Comparison of ENCODE assay signal across 1 cellular context in genomic region chr6:159761873-159762680, GRCh38.
TF ChIP-seq lines count a peak whose summit lies in the region.

Gene ACAT2 (plus strand): TSS chr6:159762045. CDS start chr6:159762088, 43 bp downstream.

TF ChIP-seq in Ishikawa, 13 proteins besides CTCF, POLR2A, EP300 and RAD21 (continued from another document):
- no peak for TF ChIP-seq USF1 (IDR thresholded peaks at IDR 0.05)
- TF ChIP-seq NFIC (IDR thresholded peaks at IDR 0.05): no peak
- no peak for TF ChIP-seq EGR1 (IDR thresholded peaks at IDR 0.05)
- TF ChIP-seq FOXM1 (IDR thresholded peaks at IDR 0.05; ENCODE audit: borderline replicate concordance, low read depth): no peak
- TF ChIP-seq TEAD4 (IDR thresholded peaks at IDR 0.05): no peak
- peak; percentile 37; the same call in 1 of the 2 replicates for TF ChIP-seq YY1 (IDR thresholded peaks at IDR 0.05; ENCODE audit: low read depth)
- TF ChIP-seq TAF1 (IDR thresholded peaks at IDR 0.05; ENCODE audit: low read depth): no peak; the same call in none of the 2 replicates
